In genomic region chr3:46378426-46378942, GRCh38 we compare ENCODE assay signal across 1 cellular context.
TF ChIP-seq lines count a peak whose summit lies in the region.

No MANE protein-coding gene starts in this region.

TF ChIP-seq in K562, 482 proteins besides CTCF, POLR2A, EP300 and RAD21 (continued from another document and continues in another):
- TF ChIP-seq ATF2 (CRISPR knock-in tag; IDR thresholded peaks at IDR 0.05) (no peak), RB1 (IDR thresholded peaks at IDR 0.05; ENCODE audit: low read depth) (no peak), NKRF (IDR thresholded peaks at IDR 0.05; ENCODE audit: borderline replicate concordance) (no peak), LEF1 (IDR thresholded peaks at IDR 0.05) (no peak), PURB (CRISPR knock-in tag; IDR thresholded peaks at IDR 0.05; ENCODE audit: low read depth) (no peak), ZNF316 (IDR thresholded peaks at IDR 0.05) (peak; percentile 57), TAF9B (IDR thresholded peaks at IDR 0.05; ENCODE audit: partially characterized antibody) (no peak), FOSL1 (tag; conservative IDR thresholded peaks at IDR 0.05) (0 out of 2 replicates have a peak, but pooled peaks have one; percentile 10), CEBPG (CRISPR knock-in tag; IDR thresholded peaks at IDR 0.05) (no peak), CEBPG (tag; conservative IDR thresholded peaks at IDR 0.05 in 1 of 2, IDR thresholded peaks at IDR 0.05 in 1 of 2) (no peak), ZNF830 (CRISPR knock-in tag; IDR thresholded peaks at IDR 0.05) (0 out of 2 replicates have a peak, but pooled peaks have one; percentile 41), ZNF384 (IDR thresholded peaks at IDR 0.05; ENCODE audit: low read depth, low read length) (no peak), RCOR1 (IDR thresholded peaks at IDR 0.05; ENCODE audit: borderline replicate concordance in 1 of 2, low read depth in 2 of 2, low read length in 2 of 2) (peak in 1 of 2 experiments; percentile 34; a peak in 1 of 4 replicates), MAX (CRISPR knock-in tag; IDR thresholded peaks at IDR 0.05) (no peak), ETS1 (conservative IDR thresholded peaks at IDR 0.05; ENCODE audit: control insufficient read depth, low read depth, low read length) (0 out of 2 replicates have a peak, but pooled peaks have one; percentile 25), DEAF1 (CRISPR knock-in tag; IDR thresholded peaks at IDR 0.05) (peak; percentile 86), NR2C2 (CRISPR knock-in tag; IDR thresholded peaks at IDR 0.05) (no peak), NR2C2 (tag; IDR thresholded peaks at IDR 0.05) (no peak), FOXP1 (CRISPR knock-in tag; IDR thresholded peaks at IDR 0.05) (no peak), NFYB (IDR thresholded peaks at IDR 0.05; ENCODE audit: extremely low read depth, insufficient read length) (no peak), ARID1B (IDR thresholded peaks at IDR 0.05) (no peak), ZNF75A (CRISPR knock-in tag; IDR thresholded peaks at IDR 0.05) (no peak), MCM7 (IDR thresholded peaks at IDR 0.05) (no peak), ZNF785 (CRISPR knock-in tag; IDR thresholded peaks at IDR 0.05) (no peak), BCLAF1 (IDR thresholded peaks at IDR 0.05; ENCODE audit: borderline replicate concordance in 1 of 2, control insufficient read depth in 1 of 2, low read depth in 2 of 2, low read length in 1 of 2) (no peak), ZNF512 (tag; IDR thresholded peaks at IDR 0.05) (no peak), SOX6 (IDR thresholded peaks at IDR 0.05) (no peak), ZNF280B (CRISPR knock-in tag; IDR thresholded peaks at IDR 0.05) (no peak), GABPB2 (CRISPR knock-in tag; conservative IDR thresholded peaks at IDR 0.05) (no peak), ZBED1 (IDR thresholded peaks at IDR 0.05) (no peak), ZNF140 (CRISPR knock-in tag; IDR thresholded peaks at IDR 0.05) (no peak), GTF3C2 (IDR thresholded peaks at IDR 0.05; ENCODE audit: borderline replicate concordance, extremely low read depth, insufficient read length) (no peak), RBM15 (IDR thresholded peaks at IDR 0.05; ENCODE audit: insufficient read depth, low read length) (no peak), U2AF2 (optimal IDR thresholded peaks at IDR 0.05; ENCODE audit: low read depth, low read length) (no peak), MLLT1 (IDR thresholded peaks at IDR 0.05) (no peak), ARHGAP35 (IDR thresholded peaks at IDR 0.05; ENCODE audit: partially characterized antibody) (no peak), ZNF511 (CRISPR knock-in tag; IDR thresholded peaks at IDR 0.05) (no peak), HBP1 (CRISPR knock-in tag; IDR thresholded peaks at IDR 0.05) (no peak), KLF10 (CRISPR knock-in tag; IDR thresholded peaks at IDR 0.05) (no peak), DNMT1 (IDR thresholded peaks at IDR 0.05) (no peak), MAFK (IDR thresholded peaks at IDR 0.05; ENCODE audit: low read length) (peak; percentile 25; the same call in 1 of the 2 replicates), NONO (IDR thresholded peaks at IDR 0.05; ENCODE audit: low read depth in 2 of 2, low read length in 1 of 2) (no peak), ID3 (CRISPR knock-in tag; IDR thresholded peaks at IDR 0.05) (no peak), ID3 (tag; IDR thresholded peaks at IDR 0.05) (no peak), KLF16 (IDR thresholded peaks at IDR 0.05) (no peak)
